In genomic region chr4:102732678-102733445, GRCh38 we compare ENCODE assay signal across 18 cellular contexts. TPM values are rescaled to one million over a fixed set of nuclear protein-coding genes. Genes with fewer than 3 reads are reported as not detected.
DNase-seq lines count a peak whose midpoint lies in the region; ATAC-seq and TF ChIP-seq lines count a peak whose summit lies in the region.
"Had no signal": no experiment of that assay in that cellular context is flagged by ENCODE, and none has a peak within 500 bp of the region (broad histone marks: within the 10 kb centered on the region; RNA-seq: fewer than 3 reads in every experiment).

No MANE protein-coding gene starts in this region.

- no peak for TF ChIP-seq RAD21 in IMR-90 (IDR thresholded peaks at IDR 0.05; ENCODE audit: low read length)

- no peak overlapping the region for H3K4me3 Mint-ChIP-seq in progenitor cell of endocrine pancreas (ENCODE audit: low read depth)
- H3K4me3 Mint-ChIP-seq: CD4-positive, CD25-positive, alpha-beta regulatory T cell had no signal

- CTCF ChIA-PET in IMR-90 (lab: Yijun Ruan, JAX): no interaction called here

- peak overlapping the region; percentile 40; the same call in 1 of the 2 replicates for H3K23ac ChIP-seq in IMR-90 (ENCODE audit: low read depth, low read length)

- H2BK5ac ChIP-seq in IMR-90 (ENCODE audit: low read depth, low read length, poor library complexity, severe bottlenecking): no peak overlapping the region

- H4K5ac ChIP-seq in IMR-90 (ENCODE audit: low read depth, low read length): no peak overlapping the region

- H4K20me1 ChIP-seq in IMR-90 (ENCODE audit: insufficient read depth, low read length): peaks cover 11% of the 10 kb centered on the region

- TF ChIP-seq POLR2A in IMR-90 (IDR thresholded peaks at IDR 0.05; ENCODE audit: low read depth, low read length) (no peak), gastrocnemius medialis (IDR thresholded peaks at IDR 0.05) (no peak)

- H3K4me1 ChIP-seq in IMR-90 (ENCODE audit: control insufficient read depth, insufficient read depth, low read length): peaks cover 14% of the 10 kb centered on the region
- H3K4me1 ChIP-seq in heart right ventricle: peaks cover 0 to 31% (median 13%) of the 10 kb centered on the region in 9 donors
- H3K4me1 ChIP-seq in lung (ENCODE audit: control insufficient read depth in 2 of 2, insufficient read depth in 2 of 2, low read length in 2 of 2): peaks cover 8 to 12% of the 10 kb centered on the region in 2 donors
- peaks cover 13 to 24% of the 10 kb centered on the region in 2 donors for H3K4me1 ChIP-seq in gastrocnemius medialis

- H3K4ac ChIP-seq in IMR-90 (ENCODE audit: low read depth, low read length): peak overlapping the region; percentile 34

- peaks cover 2% of the 10 kb centered on the region for H3K27me3 Mint-ChIP-seq in progenitor cell of endocrine pancreas
- H3K27me3 Mint-ChIP-seq: CD4-positive, CD25-positive, alpha-beta regulatory T cell; IgD-negative memory B cell had no signal

- H3K36me3 Mint-ChIP-seq in progenitor cell of endocrine pancreas (ENCODE audit: insufficient read depth): peaks cover 19% of the 10 kb centered on the region

- H2BK20ac ChIP-seq in IMR-90 (ENCODE audit: low read depth, low read length): no peak overlapping the region

- no peaks in the 10 kb centered on the region for H3K9me3 Mint-ChIP-seq in progenitor cell of endocrine pancreas (ENCODE audit: low read depth)

- H3K36me3 ChIP-seq in IMR-90 (ENCODE audit: control insufficient read depth, insufficient read depth, low read length): 0 out of 2 replicates have a peak, but pooled peaks cover 3% of the 10 kb centered on the region
- peaks cover 0 to 13% (median 0%) of the 10 kb centered on the region in 9 donors for H3K36me3 ChIP-seq in heart right ventricle
- peaks cover 0 to 2% of the 10 kb centered on the region in 2 donors for H3K36me3 ChIP-seq in lung (ENCODE audit: control insufficient read depth in 2 of 2, insufficient read depth in 2 of 2, low read length in 2 of 2)
- peaks cover 0 to 5% of the 10 kb centered on the region in 2 donors for H3K36me3 ChIP-seq in gastrocnemius medialis

- peak overlapping the region in 1 of 2 experiments; percentile 28; a peak in 1 of 4 replicates for H4K8ac ChIP-seq in IMR-90 (ENCODE audit: low read depth in 2 of 2, low read length in 2 of 2)

- no peak overlapping the region for H3K9ac ChIP-seq in IMR-90 (ENCODE audit: low read depth, low read length)

- peak overlapping the region; percentile 69 for H3K14ac ChIP-seq in IMR-90 (replicated peaks; ENCODE audit: low read depth, low read length)

- H2BK120ac ChIP-seq in IMR-90 (ENCODE audit: low read depth, low read length): 0 out of 2 replicates have a peak overlapping the region, but pooled peaks have one; percentile 29

- POLR2A ChIA-PET in IMR-90 (lab: Charles Lee; ENCODE audit: unreplicated experiment): no interaction called here

- H2AK9ac ChIP-seq in IMR-90 (replicated peaks; ENCODE audit: low read depth, low read length, poor library complexity): no peak overlapping the region

- H3K9me3 ChIP-seq in IMR-90 (ENCODE audit: control insufficient read depth, insufficient read depth, low read length) (no peaks in the 10 kb centered on the region; the same call in 1 of the 2 replicates), heart right ventricle (peaks cover 0 to 18% (median 11%) of the 10 kb centered on the region in 11 donors), lung (ENCODE audit: control insufficient read depth in 2 of 2, insufficient read depth in 1 of 2, low read length in 1 of 2) (no peaks in the 10 kb centered on the region), gastrocnemius medialis (no peaks in the 10 kb centered on the region)

- WGBS in IMR-90 (ENCODE audit: extremely low coverage in 2 of 2, insufficient read length in 1 of 2), 2 experiments: no CpG with 5 or more reads among the region's 7 CpGs
- 48 to 61% methylated on average over 7 of the region's 7 CpGs for WGBS in heart right ventricle, 2 donors
- WGBS in lung, 2 donors: 58 to 81% methylated on average over 7 of the region's 7 CpGs

- no TSS peak for BruUV-seq in IMR-90 (replicated peaks; lab: Mats Ljungman, UMichigan)

- in situ Hi-C loops in IMR-90 (cut with MboI; ENCODE audit: low sequenced_read_pairs) (no loop called here), gastrocnemius medialis (cut with MboI; ENCODE audit: low sequenced_read_pairs in 4 of 4) (no loop called here), ACHN (cut with HindIII; ENCODE audit: low pct_ligation_motif_present, low pct_unique_long_range_greater_than_20kb, low sequenced_read_pairs) (no loop called here)

- TF ChIP-seq CTCF in IMR-90 (conservative IDR thresholded peaks at IDR 0.05; ENCODE audit: low read depth, low read length) (no peak), heart right ventricle (IDR thresholded peaks at IDR 0.05) (no peak), lung (IDR thresholded peaks at IDR 0.05; ENCODE audit: control extremely low read depth, extremely low read depth) (no peak), gastrocnemius medialis (IDR thresholded peaks at IDR 0.05 in 4 of 5, conservative IDR thresholded peaks at IDR 0.05 in 1 of 5) (no peak), progenitor cell of endocrine pancreas (IDR thresholded peaks at IDR 0.05; ENCODE audit: unreplicated experiment) (no peak)

- intact Hi-C loops in IMR-90 (cut with micrococcal nuclease) (no loop called here), heart right ventricle (cut with DNase I) (no loop called here), gastrocnemius medialis (cut with DNase I; ENCODE audit: low total_unique reads) (no loop called here)

- no peak overlapping the region for H3K4me2 ChIP-seq in IMR-90 (ENCODE audit: low read depth, low read length)

- H3K27ac ChIP-seq in IMR-90 (ENCODE audit: insufficient read depth, low read length): no peak overlapping the region; the same call in 1 of the 2 replicates
- H3K27ac ChIP-seq in heart right ventricle: peak overlapping the region in 7 of 10 donors; percentile 14 to 69 (median 59)
- peak overlapping the region; percentile 12 to 69 for H3K27ac ChIP-seq in lung (ENCODE audit: low read depth in 1 of 2, low read length in 1 of 2)
- peak overlapping the region in 3 of 4 donors; percentile 23 to 61 (median 33) for H3K27ac ChIP-seq in gastrocnemius medialis

- H3K27me3 ChIP-seq in IMR-90 (ENCODE audit: control insufficient read depth, insufficient read depth, low read length) (no peaks in the 10 kb centered on the region), heart right ventricle (no peaks in the 10 kb centered on the region), lung (ENCODE audit: control insufficient read depth, insufficient read depth) (no peaks in the 10 kb centered on the region), gastrocnemius medialis (no peaks in the 10 kb centered on the region)

- peaks cover 13% of the 10 kb centered on the region for H3K9me1 ChIP-seq in IMR-90 (ENCODE audit: insufficient read depth, low read length)

- no peak overlapping the region for H3K56ac ChIP-seq in IMR-90 (ENCODE audit: extremely low read depth, insufficient read depth, low read length)

- DNase-seq in IMR-90: no peak
- no peak for DNase-seq in heart right ventricle
- DNase-seq in lung (ENCODE audit: low spot score): no peak
- DNase-seq in gastrocnemius medialis: no peak
- DNase-seq in midbrain (lab: John Stamatoyannopoulos, UW): no peak
- no peak for DNase-seq in NCI-H1694 treated with DMSO at 0.1 percent for 48 hours (lab: John Stamatoyannopoulos, UW)
- no peak for DNase-seq in ACHN
- no peak for DNase-seq in progenitor cell of endocrine pancreas (ENCODE audit: low spot score, unreplicated experiment)
- DNase-seq: AML-193; Calu3; CD4-positive, CD25-positive, alpha-beta regulatory T cell; NCI-H1417 treated with DMSO at 0.1 percent for 48 hours; NCI-H2029 treated with DMSO at 0.1 percent for 48 hours; NCI-H524 treated with DMSO at 0.1 percent for 48 hours; OCI-M1; RPMI8226 had no signal

- no peak overlapping the region for H2AK5ac ChIP-seq in IMR-90 (ENCODE audit: low read depth, low read length)

- H3K27ac Mint-ChIP-seq in progenitor cell of endocrine pancreas: no peak overlapping the region

- H3K79me1 ChIP-seq in IMR-90 (ENCODE audit: low read depth in 1 of 2, low read length in 2 of 2): peaks cover 21 to 56% of the 10 kb centered on the region in 2 experiments

- H2AFZ ChIP-seq in IMR-90 (replicated peaks; ENCODE audit: low read length, poor library complexity): no peak overlapping the region

- H3K18ac ChIP-seq in IMR-90 (ENCODE audit: low read depth, low read length): no peak overlapping the region

- H3K4me3 ChIP-seq in IMR-90 (ENCODE audit: insufficient read depth, low read depth, low read length): no peak overlapping the region
- no peak overlapping the region for H3K4me3 ChIP-seq in heart right ventricle
- H3K4me3 ChIP-seq in lung: no peak overlapping the region
- H3K4me3 ChIP-seq in gastrocnemius medialis: peak overlapping the region in 3 of 4 donors; percentile 2 to 24 (median 19)

- dilution Hi-C loops in IMR-90 (cut with HindIII; ENCODE audit: low sequenced_read_pairs, unreplicated experiment): no loop called here

- no peak for ATAC-seq in IMR-90 (ENCODE audit: low read depth)
- ATAC-seq in heart right ventricle: peak; percentile 74 to 91 (median 86)
- ATAC-seq in lung (ENCODE audit: insufficient read depth, low FRiP score): peak; percentile 67
- peak in 1 of 2 donors; percentile 55 for ATAC-seq in gastrocnemius medialis
- ATAC-seq: HCT116 had no signal

- H3K4me1 Mint-ChIP-seq in progenitor cell of endocrine pancreas (ENCODE audit: low read depth): peaks cover 47% of the 10 kb centered on the region

- 0 out of 3 replicates have a peak overlapping the region, but pooled peaks have one; percentile 35 for H2BK15ac ChIP-seq in IMR-90 (ENCODE audit: low read depth, low read length)

- peak overlapping the region; percentile 54; the same call in 1 of the 2 replicates for H4K91ac ChIP-seq in IMR-90 (ENCODE audit: insufficient read depth, low read depth, low read length)

TF ChIP-seq in IMR-90, 13 proteins besides CTCF, POLR2A, EP300 and RAD21 (continues in another document):
- TF ChIP-seq RFX5 (IDR thresholded peaks at IDR 0.05; ENCODE audit: low read depth, low read length) (no peak), MAFK (IDR thresholded peaks at IDR 0.05; ENCODE audit: low read depth, low read length) (no peak), MXI1 (IDR thresholded peaks at IDR 0.05; ENCODE audit: borderline replicate concordance, low read depth, low read length) (no peak)

RNA-seq across cellular contexts. Expression of gene MANBA, which starts 27.9 kb away (rescaled TPM):
- 17.2 and 18.3 TPM in 2 replicates for total RNA-seq in IMR-90 (2012; rRNA removed)
- 10.4 and 11.5 TPM in 2 replicates for polyA plus RNA-seq in IMR-90 (2012; rRNA removed)
- polyA plus RNA-seq in IMR-90 (2012; cell fraction: cytosol; rRNA removed): 11.9 and 12.5 TPM in 2 replicates
- polyA plus RNA-seq in IMR-90 (2012; cell fraction: nucleus; rRNA removed; ENCODE audit: low replicate concordance): 6.9 and 28.1 TPM in 2 replicates
- 10 to 100 TPM; 17.9 to 47.7 (median 28.5) TPM for total RNA-seq in heart right ventricle
- polyA plus RNA-seq in heart right ventricle: 10 to 100 TPM in 1 of 2 donors, 1 to 10 TPM in 1; 8.9 to 10.7 TPM
- 100 to 1,000 TPM in 1 of 2 donors, 10 to 100 TPM in 1; 39.5 to 100 TPM for total RNA-seq in lung
- 10 to 100 TPM; 19.9 to 24.8 TPM for polyA plus RNA-seq in lung
- 10 to 100 TPM in 3 of 4 donors, 1 to 10 TPM in 1; 8.9 to 15.5 (median 12.6) TPM for total RNA-seq in gastrocnemius medialis
- total RNA-seq in progenitor cell of endocrine pancreas: 48.9 and 49.7 TPM in 2 replicates

Comparison
In these comparisons a context has a peak if more than half of its experiments do, and no peak if none do; other contexts are left out.
1. H3K4me3 ChIP-seq: peak in gastrocnemius medialis (3 of 4); none in IMR-90 (single experiment), heart right ventricle (0 of 10) and lung (single experiment).